Comparison of ENCODE assay signal across 8 cellular contexts in the genomic region with DNA sequence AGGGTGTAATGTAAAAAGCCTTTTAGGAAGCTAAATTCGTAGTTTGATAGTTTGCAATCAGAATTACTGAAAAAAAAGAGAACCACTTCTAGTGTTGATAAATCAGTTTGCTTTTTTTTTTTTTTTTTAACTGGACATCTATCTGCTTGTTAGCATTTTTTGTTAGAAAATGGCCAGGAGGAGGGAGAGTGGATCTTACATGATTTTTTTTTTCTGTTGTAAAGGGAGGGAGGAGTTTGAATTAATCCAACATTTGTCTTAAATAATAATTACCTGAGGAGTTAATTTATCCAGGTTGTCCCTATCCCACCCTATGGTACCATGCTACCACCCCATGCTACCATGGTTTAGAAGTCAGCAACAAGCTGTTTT. TPM values are rescaled to one million over a fixed set of nuclear protein-coding genes. Genes with fewer than 3 reads are reported as not detected.
DNase-seq lines count a peak whose midpoint lies in the region; ATAC-seq and TF ChIP-seq lines count a peak whose summit lies in the region.

No MANE protein-coding gene starts in this region.

- H3K9me2 ChIP-seq in DOHH2 (replicated peaks; ENCODE audit: control insufficient read depth, low read length): no peaks in the 10 kb centered on the region

- H3K79me2 ChIP-seq in DOHH2 (ENCODE audit: control insufficient read depth, low read length): peaks cover 58% of the 10 kb centered on the region
- H3K79me2 ChIP-seq in trophoblast cell (ENCODE audit: control insufficient read depth, insufficient read depth, low read length, poor library complexity): peaks cover 7% of the 10 kb centered on the region

- no peak overlapping the region for H3K9ac ChIP-seq in trophoblast cell (ENCODE audit: low read length)

- H4K91ac ChIP-seq in trophoblast cell (ENCODE audit: low read depth, low read length): no peak overlapping the region

- no peak overlapping the region for H2BK120ac ChIP-seq in trophoblast cell (ENCODE audit: insufficient read depth, low read length, poor library complexity)

- no peak overlapping the region for H4K12ac ChIP-seq in trophoblast cell (ENCODE audit: low read depth, low read length)

- no peaks in the 10 kb centered on the region for H3K27me3 ChIP-seq in DOHH2 (ENCODE audit: control insufficient read depth, low read length)
- no peaks in the 10 kb centered on the region for H3K27me3 ChIP-seq in RWPE2 (ENCODE audit: insufficient read depth, poor library complexity, severe bottlenecking)
- no peaks in the 10 kb centered on the region for H3K27me3 ChIP-seq in esophagus muscularis mucosa
- no peaks in the 10 kb centered on the region for H3K27me3 ChIP-seq in trophoblast cell (ENCODE audit: insufficient read depth, low read length)

- ATAC-seq in RWPE2 (ENCODE audit: low read depth): no peak

- no peaks in the 10 kb centered on the region for H3F3A ChIP-seq in DOHH2 (ENCODE audit: control insufficient read depth, insufficient read depth)

- H2BK12ac ChIP-seq in trophoblast cell (ENCODE audit: low read length): no peak overlapping the region

- H3K36me3 ChIP-seq in DOHH2 (ENCODE audit: control insufficient read depth, low read length): peaks cover 4% of the 10 kb centered on the region; the same call in 1 of the 2 replicates
- H3K36me3 ChIP-seq in RWPE2 (ENCODE audit: low read depth): no peaks in the 10 kb centered on the region
- no peaks in the 10 kb centered on the region for H3K36me3 ChIP-seq in esophagus muscularis mucosa
- no peaks in the 10 kb centered on the region for H3K36me3 ChIP-seq in trophoblast cell (ENCODE audit: control insufficient read depth in 1 of 2, insufficient read depth in 2 of 2, low read length in 2 of 2)

- peaks cover 45% of the 10 kb centered on the region for H3K4me1 ChIP-seq in DOHH2 (ENCODE audit: control insufficient read depth, low read length)
- peaks cover 22% of the 10 kb centered on the region for H3K4me1 ChIP-seq in RWPE2 (ENCODE audit: insufficient read depth, poor library complexity, severe bottlenecking)
- peaks cover 39 to 51% (median 49%) of the 10 kb centered on the region in 4 donors for H3K4me1 ChIP-seq in esophagus muscularis mucosa
- peaks cover 0 to 4% of the 10 kb centered on the region in 2 experiments for H3K4me1 ChIP-seq in trophoblast cell (ENCODE audit: control insufficient read depth in 1 of 2, insufficient read depth in 2 of 2, low read length in 2 of 2)

- H3K14ac ChIP-seq in trophoblast cell (ENCODE audit: low read length): no peak overlapping the region

- H2AK5ac ChIP-seq in trophoblast cell (ENCODE audit: low read length): no peak overlapping the region

- peak overlapping the region; percentile 98 for H3K4me3 ChIP-seq in DOHH2 (ENCODE audit: low read length)
- H3K4me3 ChIP-seq in RWPE2 (ENCODE audit: severe bottlenecking): peak overlapping the region; percentile 78
- peak overlapping the region; percentile 76 to 99 (median 96) for H3K4me3 ChIP-seq in esophagus muscularis mucosa
- H3K4me3 ChIP-seq in trophoblast cell (ENCODE audit: low read depth, low read length): no peak overlapping the region

- DNase-seq in RWPE2 (ENCODE audit: low spot score): no peak
- DNase-seq in esophagus muscularis mucosa (ENCODE audit: extremely low spot score): no peak
- no peak for DNase-seq in trophoblast cell
- no peak for DNase-seq in NCI-H774 (lab: John Stamatoyannopoulos, UW)
- DNase-seq in islet precursor cell: no peak
- no peak for DNase-seq in NOMO-1 treated with dmso at 0.1 percent for 144 hours (lab: John Stamatoyannopoulos, UW; ENCODE audit: unreplicated experiment)
- no peak for DNase-seq in activated CD4-positive, alpha-beta T cell treated with anti-CD3 and anti-CD28 coated beads, Interleukin-2, amount 50 U/mL, for 48 hours

- H3K9me3 ChIP-seq in DOHH2 (ENCODE audit: control insufficient read depth, insufficient read depth, low read length): no peaks in the 10 kb centered on the region
- H3K9me3 ChIP-seq in RWPE2 (ENCODE audit: severe bottlenecking): no peaks in the 10 kb centered on the region
- H3K9me3 ChIP-seq in esophagus muscularis mucosa: no peaks in the 10 kb centered on the region
- H3K9me3 ChIP-seq in trophoblast cell (ENCODE audit: insufficient read depth, low read depth, low read length): no peaks in the 10 kb centered on the region

- H3K23ac ChIP-seq in trophoblast cell (ENCODE audit: low read length): no peak overlapping the region

- H2AFZ ChIP-seq in trophoblast cell (ENCODE audit: insufficient read depth, low read length, poor library complexity): no peak overlapping the region

- TF ChIP-seq POLR2A in esophagus muscularis mucosa (IDR thresholded peaks at IDR 0.05; ENCODE audit: low read depth): no peak

- H3K4me2 ChIP-seq in DOHH2 (ENCODE audit: low read length) (peak overlapping the region; percentile 87), trophoblast cell (ENCODE audit: low read length) (peak overlapping the region; percentile 54)

- H3K27ac ChIP-seq in DOHH2 (ENCODE audit: low read depth, low read length): no peak overlapping the region
- peak overlapping the region; percentile 59 for H3K27ac ChIP-seq in RWPE2 (ENCODE audit: poor library complexity, severe bottlenecking)
- H3K27ac ChIP-seq in esophagus muscularis mucosa (replicated peaks in 1 of 4): peak overlapping the region; percentile 88 to 93 (median 90)
- H3K27ac ChIP-seq in trophoblast cell (ENCODE audit: low read depth, low read length): no peak overlapping the region

- H3K18ac ChIP-seq in trophoblast cell (ENCODE audit: low read length): no peak overlapping the region

- 6% methylated on average over 1 of the region's 1 CpG for WGBS in esophagus muscularis mucosa
- WGBS in trophoblast cell (ENCODE audit: extremely low coverage, insufficient coverage, insufficient read length): no CpG with 5 or more reads among the region's 1 CpG

- TF ChIP-seq EP300 in esophagus muscularis mucosa (IDR thresholded peaks at IDR 0.05): no peak

- H4K8ac ChIP-seq in trophoblast cell (ENCODE audit: low read depth, low read length): no peak overlapping the region

- peaks cover 6% of the 10 kb centered on the region for H4K20me1 ChIP-seq in DOHH2 (ENCODE audit: control insufficient read depth, insufficient read depth, low read depth, low read length)

- peaks cover 7% of the 10 kb centered on the region for H3K79me1 ChIP-seq in trophoblast cell (ENCODE audit: low read length)

- no peak overlapping the region for H2BK5ac ChIP-seq in trophoblast cell (ENCODE audit: low read depth, low read length, poor library complexity)

- H3K4ac ChIP-seq in trophoblast cell (ENCODE audit: low read depth, low read length): no peak overlapping the region

- TF ChIP-seq CTCF in DOHH2 (IDR thresholded peaks at IDR 0.05; ENCODE audit: low read depth, low read length, poor library complexity, severe bottlenecking) (no peak), RWPE2 (IDR thresholded peaks at IDR 0.05; ENCODE audit: poor library complexity, severe bottlenecking) (no peak), esophagus muscularis mucosa (IDR thresholded peaks at IDR 0.05) (no peak)

- intact Hi-C loops in esophagus muscularis mucosa (cut with DNase I): loop anchor here (5.0 kb wide), 1 partner anchor 140 kb away; a partner anchor contains a TSS

RNA-seq across cellular contexts. Expression of a gene that starts 1.2 kb away (rescaled TPM):
- 10 to 100 TPM; 16.2 to 22.0 (median 20.4) TPM for total RNA-seq in esophagus muscularis mucosa
- 11.5 TPM in 2 replicates for polyA plus RNA-seq in trophoblast cell (2013)

Comparison
In these comparisons a context has a peak if more than half of its experiments do, and no peak if none do; other contexts are left out.
1. H3K27ac ChIP-seq: peak in RWPE2 (single experiment) and esophagus muscularis mucosa (4 of 4); none in DOHH2 (single experiment) and trophoblast cell (single experiment).